7 cellular contexts compared by ENCODE assay signal in genomic region chr7:29146082-29146706, GRCh38. TPM values are rescaled to one million over a fixed set of nuclear protein-coding genes. Genes with fewer than 3 reads are reported as not detected.
DNase-seq lines count a peak whose midpoint lies in the region; ATAC-seq and TF ChIP-seq lines count a peak whose summit lies in the region.

CPVL (minus strand) TSS chr7:29146537; CDS start chr7:29121061, 25,476 bp downstream.

- DNase-seq in SHP77 treated with DMSO at 0.1 percent for 48 hours (lab: John Stamatoyannopoulos, UW): peak; percentile 51
- peak; percentile 25 for DNase-seq in globus pallidus (ENCODE audit: low spot score)
- peak; percentile 46 for DNase-seq in neural crest cell (ENCODE audit: low read depth, low spot score)
- no peak for DNase-seq in activated T-helper 2 cell treated with anti-CD3 and anti-CD28 coated beads, Interferon-gamma antibody, Interleukin-2, Interleukin-4, amounts not matched to agents 10 μg/mL and 5 μg/mL and 100 μg/mL, durations not matched to agents 14 hours and 24 hours and 36 hours (ENCODE audit: low spot score)

- intact Hi-C loops in activated T-helper 2 cell treated with anti-CD3 and anti-CD28 coated beads, Interferon-gamma antibody, Interleukin-2, Interleukin-4, amounts not matched to agents 10 μg/mL and 5 μg/mL and 100 μg/mL, durations not matched to agents 14 hours and 24 hours and 36 hours (cut with micrococcal nuclease): no loop called here

- peaks cover 33% of the 10 kb centered on the region for H3K4me1 Mint-ChIP-seq in neural crest cell
- no peaks in the 10 kb centered on the region for H3K4me1 Mint-ChIP-seq in activated T-helper 2 cell treated with anti-CD3 and anti-CD28 coated beads, Interferon-gamma antibody, Interleukin-2, Interleukin-4, amounts not matched to agents 10 μg/mL and 5 μg/mL and 100 μg/mL, durations not matched to agents 14 hours and 24 hours and 36 hours (ENCODE audit: low read depth)

- TF ChIP-seq CTCF in Loucy (conservative IDR thresholded peaks at IDR 0.05; ENCODE audit: low read length) (no peak), neural crest cell (conservative IDR thresholded peaks at IDR 0.05) (no peak)

- peak within 1 kb of the TSS; percentile 81 for H2AFZ ChIP-seq in Loucy (ENCODE audit: low read length)

- H3K9me3 Mint-ChIP-seq in neural crest cell: peaks cover 2% of the 10 kb centered on the region
- no peaks in the 10 kb centered on the region for H3K9me3 Mint-ChIP-seq in activated T-helper 2 cell treated with anti-CD3 and anti-CD28 coated beads, Interferon-gamma antibody, Interleukin-2, Interleukin-4, amounts not matched to agents 10 μg/mL and 5 μg/mL and 100 μg/mL, durations not matched to agents 14 hours and 24 hours and 36 hours

- ATAC-seq in HG02840 (IDR thresholded peaks at IDR 0.05; ENCODE audit: low FRiP score, unreplicated experiment) (no peak), HG03280 (IDR thresholded peaks at IDR 0.05; ENCODE audit: unreplicated experiment) (no peak)

- H3K27me3 Mint-ChIP-seq in neural crest cell (ENCODE audit: low read depth): peaks cover 28% of the 10 kb centered on the region
- peaks cover 29% of the 10 kb centered on the region for H3K27me3 Mint-ChIP-seq in activated T-helper 2 cell treated with anti-CD3 and anti-CD28 coated beads, Interferon-gamma antibody, Interleukin-2, Interleukin-4, amounts not matched to agents 10 μg/mL and 5 μg/mL and 100 μg/mL, durations not matched to agents 14 hours and 24 hours and 36 hours (ENCODE audit: low read depth)

- peaks cover 2% of the 10 kb centered on the region for H3K36me3 Mint-ChIP-seq in neural crest cell (ENCODE audit: low read depth)
- no peaks in the 10 kb centered on the region for H3K36me3 Mint-ChIP-seq in activated T-helper 2 cell treated with anti-CD3 and anti-CD28 coated beads, Interferon-gamma antibody, Interleukin-2, Interleukin-4, amounts not matched to agents 10 μg/mL and 5 μg/mL and 100 μg/mL, durations not matched to agents 14 hours and 24 hours and 36 hours (ENCODE audit: low read depth)

- H3K4me2 ChIP-seq in Loucy (ENCODE audit: low read depth, low read length, poor library complexity, severe bottlenecking): peak within 1 kb of the TSS; percentile 70

- H3K9me3 ChIP-seq in Loucy (ENCODE audit: insufficient read depth, low read depth, low read length): no peaks in the 10 kb centered on the region

- H3F3A ChIP-seq in Loucy (ENCODE audit: low read depth): no peaks in the 10 kb centered on the region

- H3K4me1 ChIP-seq in Loucy (ENCODE audit: insufficient read depth, low read length, poor library complexity, severe bottlenecking): no peaks in the 10 kb centered on the region

- H3K9ac ChIP-seq in Loucy (ENCODE audit: low read depth, low read length, poor library complexity, severe bottlenecking): peak within 1 kb of the TSS; percentile 69

- H4K20me1 ChIP-seq in Loucy (ENCODE audit: insufficient read depth, low read length, poor library complexity, severe bottlenecking): no peaks in the 10 kb centered on the region

- H3K4me3 ChIP-seq in Loucy (ENCODE audit: low read length, poor library complexity, severe bottlenecking): peak within 1 kb of the TSS; percentile 72

- no peaks in the 10 kb centered on the region for H3K27me3 ChIP-seq in Loucy (ENCODE audit: insufficient read depth, low read length, poor library complexity, severe bottlenecking)

- H3K36me3 ChIP-seq in Loucy (ENCODE audit: insufficient read depth, low read length): no peaks in the 10 kb centered on the region

- H3K79me2 ChIP-seq in Loucy (ENCODE audit: insufficient read depth, low read length): no peaks in the 10 kb centered on the region

- no peaks in the 10 kb centered on the region for H3K9me2 ChIP-seq in Loucy (replicated peaks; ENCODE audit: low read depth, low read length)

- peak within 1 kb of the TSS; percentile 76 for H3K27ac Mint-ChIP-seq in neural crest cell (ENCODE audit: unreplicated experiment)
- no peak within 1 kb of the TSS for H3K27ac Mint-ChIP-seq in activated T-helper 2 cell treated with anti-CD3 and anti-CD28 coated beads, Interferon-gamma antibody, Interleukin-2, Interleukin-4, amounts not matched to agents 10 μg/mL and 5 μg/mL and 100 μg/mL, durations not matched to agents 14 hours and 24 hours and 36 hours

- H3K4me3 Mint-ChIP-seq in neural crest cell: peak within 1 kb of the TSS; percentile 94
- no peak within 1 kb of the TSS for H3K4me3 Mint-ChIP-seq in activated T-helper 2 cell treated with anti-CD3 and anti-CD28 coated beads, Interferon-gamma antibody, Interleukin-2, Interleukin-4, amounts not matched to agents 10 μg/mL and 5 μg/mL and 100 μg/mL, durations not matched to agents 14 hours and 24 hours and 36 hours (ENCODE audit: low read depth)

RNA-seq across cellular contexts. Expression of gene CPVL, which starts in this region (rescaled TPM):
- total RNA-seq in neural crest cell: 31.3 and 32.9 TPM in 2 replicates
- total RNA-seq in activated T-helper 2 cell treated with anti-CD3 and anti-CD28 coated beads, Interferon-gamma antibody, Interleukin-2, Interleukin-4, amounts not matched to agents 10 μg/mL and 5 μg/mL and 100 μg/mL, durations not matched to agents 14 hours and 24 hours and 36 hours: 0.11 TPM in 1 of 2 replicates, not detected in the other

Comparison
In these comparisons a context has a peak if more than half of its experiments do, and no peak if none do; other contexts are left out.
1. RNA of gene CPVL (total RNA-seq): 31.3 to 32.9 TPM in neural crest cell; 0.11 TPM in activated T-helper 2 cell treated with anti-CD3 and anti-CD28 coated beads, Interferon-gamma antibody, Interleukin-2, Interleukin-4, amounts not matched to agents 10 μg/mL and 5 μg/mL and 100 μg/mL, durations not matched to agents 14 hours and 24 hours and 36 hours; every median in the first group is over 10 times any median in the second.